15 cellular contexts compared by ENCODE assay signal in genomic region chr7:36985866-36986402, GRCh38.
DNase-seq lines count a peak whose midpoint lies in the region; ATAC-seq and TF ChIP-seq lines count a peak whose summit lies in the region.
"Had no signal": no experiment of that assay in that cellular context is flagged by ENCODE, and none has a peak within 500 bp of the region (broad histone marks: within the 10 kb centered on the region; RNA-seq: fewer than 3 reads in every experiment).

No MANE protein-coding gene starts in this region.

- H3K9me3 ChIP-seq in BE2C (no peaks in the 10 kb centered on the region), GM23248 (ENCODE audit: low read depth) (no peaks in the 10 kb centered on the region)
- H3K9me3 ChIP-seq: ascending aorta, right atrium auricular region had no signal

- no peak overlapping the region for H3K27ac ChIP-seq in GM23248
- H3K27ac ChIP-seq: ascending aorta, epithelial cell of prostate, right atrium auricular region had no signal

- no peak for ATAC-seq in activated CD4-positive, alpha-beta T cell treated with anti-CD3 and anti-CD28 coated beads for 36 hours
- ATAC-seq in HG03439 (IDR thresholded peaks at IDR 0.05; ENCODE audit: unreplicated experiment) = no peak
- ATAC-seq in GM18502 (IDR thresholded peaks at IDR 0.05; ENCODE audit: poor library complexity, unreplicated experiment) = no peak

- DNase-seq in BE2C = peak; percentile 66
- peak; percentile 75 for DNase-seq in NCI-H1694 treated with DMSO at 0.1 percent for 48 hours (lab: John Stamatoyannopoulos, UW)
- DNase-seq in SHP77 (lab: John Stamatoyannopoulos, UW) = peak; percentile 86 to 88
- DNase-seq in head of caudate nucleus = peak; percentile 41 to 90 (median 73)
- no peak for DNase-seq in activated CD4-positive, alpha-beta T cell treated with anti-CD3 and anti-CD28 coated beads for 36 hours
- DNase-seq in GM23248 = no peak
- DNase-seq: activated CD4-positive, CD25-positive, alpha-beta regulatory T cell; activated T-cell treated with anti-CD3 and anti-CD28 coated beads, Interleukin-2, amount 50 U/mL, for 1 hour; GF-D8 had no signal

- H3K9me3 Mint-ChIP-seq in activated CD4-positive, alpha-beta T cell treated with anti-CD3 and anti-CD28 coated beads for 36 hours (ENCODE audit: low read depth) = no peaks in the 10 kb centered on the region
- H3K9me3 Mint-ChIP-seq: memory B cell had no signal

- no peak overlapping the region for H3K4me2 ChIP-seq in GM23248 (ENCODE audit: unreplicated experiment)

- H3K4me3 Mint-ChIP-seq in activated CD4-positive, alpha-beta T cell treated with anti-CD3 and anti-CD28 coated beads for 36 hours = no peak overlapping the region
- H3K4me3 Mint-ChIP-seq: memory B cell had no signal

- no peaks in the 10 kb centered on the region for H4K20me1 ChIP-seq in GM23248 (ENCODE audit: insufficient read depth)

- H3K9me2 ChIP-seq in GM23248 (ENCODE audit: insufficient read depth) = no peaks in the 10 kb centered on the region

- no peaks in the 10 kb centered on the region for H3K27me3 Mint-ChIP-seq in activated CD4-positive, alpha-beta T cell treated with anti-CD3 and anti-CD28 coated beads for 36 hours
- H3K27me3 Mint-ChIP-seq: memory B cell had no signal

- CTCF ChIA-PET in activated CD4-positive, alpha-beta T cell treated with anti-CD3 and anti-CD28 coated beads for 36 hours (lab: Charles Lee) = interaction anchor here (0.7 to 6.2 kb wide), 14 partner anchors 9 to 666 kb away, joined by 3 to 58 read pairs (median 5); no protein-coding TSS in a partner anchor

- peaks cover 16% of the 10 kb centered on the region for H3K36me3 Mint-ChIP-seq in activated CD4-positive, alpha-beta T cell treated with anti-CD3 and anti-CD28 coated beads for 36 hours (ENCODE audit: low read depth)

- 68 to 72% methylated on average over 13 of the region's 13 CpGs for WGBS in GM23248 (ENCODE audit: low coverage in 1 of 2, low lambda C conversion rate in 2 of 2, missing lambda C conversion rate in 2 of 2), 2 experiments

- H3K27me3 ChIP-seq in BE2C (no peaks in the 10 kb centered on the region; the same call in 1 of the 2 replicates), GM23248 (replicated peaks; ENCODE audit: insufficient read depth) (peaks cover 30% of the 10 kb centered on the region)
- H3K27me3 ChIP-seq: ascending aorta, right atrium auricular region had no signal

- H3K4me1 Mint-ChIP-seq in activated CD4-positive, alpha-beta T cell treated with anti-CD3 and anti-CD28 coated beads for 36 hours = peaks cover 23% of the 10 kb centered on the region

- no peak overlapping the region for H2AFZ ChIP-seq in GM23248

- H3K4me1 ChIP-seq in BE2C (peaks cover 8% of the 10 kb centered on the region; the same call in 1 of the 2 replicates), GM23248 (ENCODE audit: insufficient read depth) (no peaks in the 10 kb centered on the region)
- H3K4me1 ChIP-seq: ascending aorta had no signal

- intact Hi-C loops in head of caudate nucleus (cut with DNase I) = loop anchor here (5.0 kb wide), 2 partner anchors 196 to 211 kb away; no protein-coding TSS in a partner anchor
- intact Hi-C loops in activated CD4-positive, alpha-beta T cell treated with anti-CD3 and anti-CD28 coated beads for 36 hours (cut with DNase I, micrococcal nuclease) = loop anchor here (5.0 kb wide), 2 partner anchors 211 to 499 kb away; no protein-coding TSS in a partner anchor

- no peak overlapping the region for H3K9ac ChIP-seq in GM23248

- no peaks in the 10 kb centered on the region for H3F3A ChIP-seq in GM23248 (ENCODE audit: insufficient read depth)

- in situ Hi-C loops in GM23248 (cut with MboI) = loop anchor here (10.0 kb wide), 1 partner anchor 199 kb away; no protein-coding TSS in a partner anchor

- peak overlapping the region; percentile 46 for H3K4me3 ChIP-seq in BE2C (ENCODE audit: low read depth, low read length)
- H3K4me3 ChIP-seq in GM23248 = no peak overlapping the region
- H3K4me3 ChIP-seq: ascending aorta, right atrium auricular region had no signal

- H3K36me3 ChIP-seq in BE2C (no peaks in the 10 kb centered on the region), GM23248 (ENCODE audit: low read depth) (no peaks in the 10 kb centered on the region)
- H3K36me3 ChIP-seq: ascending aorta, right atrium auricular region had no signal

- H3K27ac Mint-ChIP-seq in activated CD4-positive, alpha-beta T cell treated with anti-CD3 and anti-CD28 coated beads for 36 hours = no peak overlapping the region
- H3K27ac Mint-ChIP-seq: memory B cell had no signal

- no peaks in the 10 kb centered on the region for H3K79me2 ChIP-seq in GM23248 (ENCODE audit: insufficient read depth)

- no peak for TF ChIP-seq CTCF in BE2C (IDR thresholded peaks at IDR 0.05; ENCODE audit: low read depth, low read length)

- POLR2A ChIA-PET in activated CD4-positive, alpha-beta T cell treated with anti-CD3 and anti-CD28 coated beads for 36 hours (lab: Charles Lee) = no interaction called here

Comparison
In these comparisons a context has a peak if more than half of its experiments do, and no peak if none do; other contexts are left out.
1. DNase-seq: peak in BE2C (single experiment), NCI-H1694 treated with DMSO at 0.1 percent for 48 hours (single experiment), SHP77 (2 of 2) and head of caudate nucleus (42 of 42); none in activated CD4-positive, alpha-beta T cell treated with anti-CD3 and anti-CD28 coated beads for 36 hours (single experiment) and GM23248 (single experiment).